Comparison of ENCODE assay signal across 8 cellular contexts in genomic region chr11:6234314-6235031, GRCh38. TPM values are rescaled to one million over a fixed set of nuclear protein-coding genes. Genes with fewer than 3 reads are reported as not detected.
DNase-seq lines count a peak whose midpoint lies in the region; ATAC-seq and TF ChIP-seq lines count a peak whose summit lies in the region.

TSS of gene FHIP1B (minus strand) at chr11:6234636. CDS start at chr11:6224516, 10,120 bp downstream.

- H3K4me3 ChIP-seq in GM06990 (replicated peaks; ENCODE audit: low read depth, low read length) = peak within 1 kb of the TSS; percentile 93
- peak within 1 kb of the TSS; percentile 74 to 76 for H3K4me3 ChIP-seq in testis

- no peaks in the 10 kb centered on the region for H3K27me3 ChIP-seq in GM06990 (replicated peaks; ENCODE audit: control insufficient read depth, insufficient read depth, low read length)
- H3K27me3 ChIP-seq in testis = no peaks in the 10 kb centered on the region

- H3K27ac ChIP-seq in testis = peak within 1 kb of the TSS; percentile 76 to 91

- no peaks in the 10 kb centered on the region for H3K4me1 ChIP-seq in testis

- intact Hi-C loops in testis (cut with DNase I; ENCODE audit: low total_unique reads) = no loop called here

- no peaks in the 10 kb centered on the region for H3K9me3 ChIP-seq in testis

- H3K36me3 ChIP-seq in GM06990 (ENCODE audit: control insufficient read depth, insufficient read depth, low read length) = no peaks in the 10 kb centered on the region
- no peaks in the 10 kb centered on the region for H3K36me3 ChIP-seq in testis (ENCODE audit: low read depth, missing control alignments)

- no peak for TF ChIP-seq CTCF in GM06990 (IDR thresholded peaks at IDR 0.05; ENCODE audit: insufficient read depth, low read length, poor library complexity, severe bottlenecking)
- peak in 1 of 3 experiments; percentile 15 for TF ChIP-seq CTCF in testis (IDR thresholded peaks at IDR 0.05)

- WGBS in testis, 2 donors = 0% methylated on average over 7 to 59 of the region's 59 CpGs

- peak; percentile 94 for ATAC-seq in HG02588 (IDR thresholded peaks at IDR 0.05; ENCODE audit: unreplicated experiment)
- ATAC-seq in activated naive CD4-positive, alpha-beta T cell treated with anti-CD3 and anti-CD28 coated beads, Interleukin-2, amount 50 U/mL, for 72 hours = peak; percentile 92

- peaks cover 6 to 7% of the 10 kb centered on the region in 2 donors for H3K36me3 Mint-ChIP-seq in activated naive CD4-positive, alpha-beta T cell treated with anti-CD3 and anti-CD28 coated beads, Interleukin-2, amount 50 U/mL, for 72 hours

- peak within 1 kb of the TSS; percentile 93 to 99 for H3K27ac Mint-ChIP-seq in activated naive CD4-positive, alpha-beta T cell treated with anti-CD3 and anti-CD28 coated beads, Interleukin-2, amount 50 U/mL, for 72 hours

- H3K9me3 Mint-ChIP-seq in activated naive CD4-positive, alpha-beta T cell treated with anti-CD3 and anti-CD28 coated beads, Interleukin-2, amount 50 U/mL, for 72 hours = no peaks in the 10 kb centered on the region

- no peak for TF ChIP-seq POLR2A in testis (IDR thresholded peaks at IDR 0.05)

- DNase-seq in GM06990 (ENCODE audit: extremely low read depth, insufficient read length) (peak; percentile 99), NCI-H1092 (lab: John Stamatoyannopoulos, UW) (peak; percentile 99), SKM-1 (lab: John Stamatoyannopoulos, UW; ENCODE audit: unreplicated experiment) (peak; percentile 99), glomerular endothelial cell (ENCODE audit: extremely low read depth, low read depth, low spot score) (peak; percentile 95), occipital lobe (lab: John Stamatoyannopoulos, UW) (peak; percentile 100), testis (peak; percentile 100)
- DNase-seq in activated naive CD4-positive, alpha-beta T cell treated with anti-CD3 and anti-CD28 coated beads, Interleukin-2, amount 50 U/mL, for 72 hours (ENCODE audit: low spot score in 2 of 2) = peak; percentile 98 to 100

RNA-seq across cellular contexts. Expression of gene FHIP1B, which starts in this region (rescaled TPM):
- total RNA-seq in activated naive CD4-positive, alpha-beta T cell treated with anti-CD3 and anti-CD28 coated beads, Interleukin-2, amount 50 U/mL, for 72 hours = 10 to 100 TPM; 16.7 to 24.4 TPM
- 16.1 and 22.9 TPM in 2 replicates for total RNA-seq in glomerular endothelial cell
- total RNA-seq in occipital lobe = 19.8 TPM
- 100 to 1,000 TPM; 134 to 156 TPM for total RNA-seq in testis
- polyA plus RNA-seq in testis (ENCODE audit: insufficient read depth, low read depth, low replicate concordance) = 98.3 TPM

Comparison
In these comparisons a context has a peak if more than half of its experiments do, and no peak if none do; other contexts are left out.
1. Peak in every context shown above with its lines: DNase-seq, ATAC-seq, H3K4me3 ChIP-seq and H3K27ac ChIP-seq.